In genomic region chr7:76191783-76192240, GRCh38 we compare ENCODE assay signal across 9 cellular contexts. TPM values are rescaled to one million over a fixed set of nuclear protein-coding genes. Genes with fewer than 3 reads are reported as not detected.
DNase-seq lines count a peak whose midpoint lies in the region; ATAC-seq and TF ChIP-seq lines count a peak whose summit lies in the region.
"Had no signal": no experiment of that assay in that cellular context is flagged by ENCODE, and none has a peak within 500 bp of the region (broad histone marks: within the 10 kb centered on the region; RNA-seq: fewer than 3 reads in every experiment).

No MANE protein-coding gene starts in this region.

- DNase-seq in NCI-H2029 (lab: John Stamatoyannopoulos, UW): peak; percentile 10
- no peak for DNase-seq in NCI-H2029 treated with DMSO at 0.1 percent for 48 hours (lab: John Stamatoyannopoulos, UW)
- DNase-seq in NB4 (ENCODE audit: low read depth): peak; percentile 78
- DNase-seq in astrocyte of the hippocampus (ENCODE audit: low read depth, low spot score): peak; percentile 35
- DNase-seq in neural crest cell (ENCODE audit: low read depth, low spot score): peak; percentile 18
- DNase-seq in ovary: no peak
- no peak for DNase-seq in heart right ventricle

- H3K4me3 ChIP-seq in NB4 (ENCODE audit: low read depth, low read length) (no peak overlapping the region), ovary (no peak overlapping the region), heart right ventricle (no peak overlapping the region)

- no peaks in the 10 kb centered on the region for H3K9me3 Mint-ChIP-seq in neural crest cell

- H3K9me3 ChIP-seq in ovary (no peaks in the 10 kb centered on the region), heart right ventricle (peaks cover 0 to 9% (median 7%) of the 10 kb centered on the region in 11 donors)

- H3K4me3 Mint-ChIP-seq in neural crest cell: no peak overlapping the region

- no peak overlapping the region for H3K27ac Mint-ChIP-seq in neural crest cell (ENCODE audit: unreplicated experiment)

- H3K27me3 ChIP-seq in ovary: no peaks in the 10 kb centered on the region
- peaks cover 0 to 26% (median 10%) of the 10 kb centered on the region in 7 donors for H3K27me3 ChIP-seq in heart right ventricle

- no peak for TF ChIP-seq POLR2A in NB4 (IDR thresholded peaks at IDR 0.05; ENCODE audit: extremely low read depth, insufficient read length)
- no peak for TF ChIP-seq POLR2A in ovary (IDR thresholded peaks at IDR 0.05)

- H3K27ac ChIP-seq in ovary (no peak overlapping the region), heart right ventricle (no peak overlapping the region)
- H3K27ac ChIP-seq: KMS-11 had no signal

- TF ChIP-seq CTCF in NB4 (IDR thresholded peaks at IDR 0.05; ENCODE audit: low read depth, low read length) (no peak), neural crest cell (conservative IDR thresholded peaks at IDR 0.05) (no peak), ovary (IDR thresholded peaks at IDR 0.05) (no peak), heart right ventricle (IDR thresholded peaks at IDR 0.05) (no peak)

- no peaks in the 10 kb centered on the region for H3K36me3 ChIP-seq in ovary
- H3K36me3 ChIP-seq in heart right ventricle: no peaks in the 10 kb centered on the region

- ATAC-seq in GM21529 (IDR thresholded peaks at IDR 0.05; ENCODE audit: unreplicated experiment) (no peak), heart right ventricle (no peak)

- no peaks in the 10 kb centered on the region for H3K4me1 ChIP-seq in ovary (ENCODE audit: insufficient read depth)
- H3K4me1 ChIP-seq in heart right ventricle: no peaks in the 10 kb centered on the region

- H3K4me1 Mint-ChIP-seq in neural crest cell: peaks cover 14% of the 10 kb centered on the region

- WGBS in ovary, 3 donors: 37 to 46% (median 43%) methylated on average over 3 of the region's 3 CpGs
- WGBS in heart right ventricle, 2 donors: 22 to 26% methylated on average over 3 of the region's 3 CpGs

- no peaks in the 10 kb centered on the region for H3K27me3 Mint-ChIP-seq in neural crest cell (ENCODE audit: low read depth)

- no peak for TF ChIP-seq EP300 in ovary (IDR thresholded peaks at IDR 0.05)

- intact Hi-C loops in ovary (cut with DNase I): no loop called here
- intact Hi-C loops in heart right ventricle (cut with DNase I): no loop called here

- no peaks in the 10 kb centered on the region for H3K36me3 Mint-ChIP-seq in neural crest cell (ENCODE audit: low read depth)

RNA-seq across cellular contexts. Expression of gene SRRM3, which starts 9.9 kb away (rescaled TPM):
- 4.6 and 4.9 TPM in 2 replicates for total RNA-seq in neural crest cell
- 10 to 100 TPM in 2 of 7 donors, 1 to 10 TPM in 5; 4.4 to 13.4 (median 6.6) TPM for total RNA-seq in ovary
- 1 to 10 TPM; 2.0 to 3.0 TPM for polyA plus RNA-seq in ovary
- total RNA-seq in heart right ventricle: 10 to 100 TPM in 2 of 10 donors, 1 to 10 TPM in 8; 1.0 to 15.9 (median 3.4) TPM
- 10 to 100 TPM; 12.9 to 36.2 TPM for polyA plus RNA-seq in heart right ventricle

Comparison
In these comparisons a context has a peak if more than half of its experiments do, and no peak if none do; other contexts are left out.
1. DNase-seq: peak in NCI-H2029 (single experiment), NB4 (single experiment), astrocyte of the hippocampus (single experiment) and neural crest cell (single experiment); none in NCI-H2029 treated with DMSO at 0.1 percent for 48 hours (single experiment), ovary (0 of 5) and heart right ventricle (0 of 2).